Comparison of ENCODE assay signal across 10 cellular contexts in the genomic region with DNA sequence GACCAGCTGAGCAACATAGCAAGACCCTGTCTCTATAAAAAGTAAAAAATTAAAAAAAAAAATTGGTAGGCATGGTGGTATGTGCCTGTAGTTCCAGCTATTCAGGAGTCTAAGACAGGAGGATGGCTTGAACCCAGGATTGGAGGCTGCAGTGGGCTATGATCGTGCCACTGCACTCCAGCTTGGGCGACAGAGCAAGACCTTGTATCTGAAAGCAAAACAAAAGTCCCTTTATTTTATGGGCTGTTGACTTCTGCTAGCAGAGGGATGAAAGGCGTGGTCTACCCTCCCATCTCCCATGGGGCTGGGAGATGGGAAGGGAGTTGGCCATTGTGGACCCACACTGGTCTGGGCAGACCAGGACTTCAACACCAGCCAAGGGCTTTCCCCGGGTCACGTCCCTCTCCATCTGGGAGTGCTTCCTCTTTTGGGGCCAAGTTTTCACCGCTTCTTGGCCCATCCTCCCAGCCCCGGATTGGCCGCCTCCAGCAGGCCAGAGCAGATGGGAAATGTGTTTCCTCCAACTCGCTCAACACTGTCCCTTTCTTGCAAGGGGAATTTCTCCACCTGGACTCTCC. TPM values are rescaled to one million over a fixed set of nuclear protein-coding genes. Genes with fewer than 3 reads are reported as not detected.
DNase-seq lines count a peak whose midpoint lies in the region; ATAC-seq and TF ChIP-seq lines count a peak whose summit lies in the region.
"Had no signal": no experiment of that assay in that cellular context is flagged by ENCODE, and none has a peak within 500 bp of the region (broad histone marks: within the 10 kb centered on the region; RNA-seq: fewer than 3 reads in every experiment).

No MANE protein-coding gene starts in this region.

- H3K27me3 ChIP-seq in spleen (replicated peaks in 1 of 7) = peaks cover 0 to 33% (median 7%) of the 10 kb centered on the region in 7 donors

- DNase-seq in NOMO-1 treated with dmso at 0.1 percent for 144 hours (lab: John Stamatoyannopoulos, UW; ENCODE audit: unreplicated experiment) = peak; percentile 75
- peak; percentile 85 for DNase-seq in globus pallidus (ENCODE audit: low spot score)
- DNase-seq in spleen = peak; percentile 77
- DNase-seq in NCI-H1694 treated with DMSO at 0.1 percent for 48 hours (lab: John Stamatoyannopoulos, UW) = no peak
- no peak for DNase-seq in activated T-cell treated with anti-CD3 and anti-CD28 coated beads, Interleukin-2, amount 50 U/mL, for 1 hour

- peaks cover 6 to 72% (median 50%) of the 10 kb centered on the region in 6 donors for H3K4me1 ChIP-seq in spleen

- TF ChIP-seq CTCF in spleen (IDR thresholded peaks at IDR 0.05 in 8 of 11, conservative IDR thresholded peaks at IDR 0.05 in 3 of 11) = no peak

- no peak overlapping the region for H3K4me3 ChIP-seq in spleen
- H3K4me3 ChIP-seq: skin epidermis had no signal

- no peaks in the 10 kb centered on the region for H3K36me3 ChIP-seq in spleen

- WGBS in spleen, 5 donors = 27 to 51% (median 33%) methylated on average over 8 to 9 of the region's 9 CpGs

- TF ChIP-seq POLR2A in GM18526 (IDR thresholded peaks at IDR 0.05; ENCODE audit: extremely low read depth, insufficient read length) (peak; percentile 39), spleen (IDR thresholded peaks at IDR 0.05) (no peak)

- intact Hi-C loops in spleen (cut with DNase I; ENCODE audit: low total_unique reads) = no loop called here

- H3K9me3 ChIP-seq in spleen = no peaks in the 10 kb centered on the region

- H3K27ac ChIP-seq in spleen = peak overlapping the region in 5 of 8 donors; percentile 7 to 75 (median 60)

- ATAC-seq in GM21423 (IDR thresholded peaks at IDR 0.05; ENCODE audit: unreplicated experiment) (no peak), GM19351 (IDR thresholded peaks at IDR 0.05; ENCODE audit: unreplicated experiment) (no peak)
- ATAC-seq: SK-N-SH treated with all-trans-retinoic acid at 6 μM for 48 hours had no signal

RNA-seq across cellular contexts. Expression of a gene that starts 2.2 kb away (rescaled TPM):
- total RNA-seq in spleen = 1 to 10 TPM in 6 of 7 donors, under 1 TPM in 1; 0.72 to 4.1 (median 3.3) TPM
- 1 to 10 TPM; 1.5 to 3.1 (median 2.7) TPM for polyA plus RNA-seq in spleen

RNA-seq across cellular contexts. Expression of a gene that starts 26.5 kb away (rescaled TPM):
- total RNA-seq in spleen = 10 to 100 TPM; 11.4 to 23.8 (median 20.7) TPM
- 1 to 10 TPM; 1.7 to 7.2 (median 2.0) TPM for polyA plus RNA-seq in spleen

RNA-seq across cellular contexts. Expression of a gene that starts 47.0 kb away (rescaled TPM):
- 10 to 100 TPM; 39.3 to 70.9 (median 58.5) TPM for total RNA-seq in spleen
- 10 to 100 TPM; 36.8 to 67.1 (median 65.1) TPM for polyA plus RNA-seq in spleen

Comparison
In these comparisons a context has a peak if more than half of its experiments do, and no peak if none do; other contexts are left out.
1. DNase-seq: peak in NOMO-1 treated with dmso at 0.1 percent for 144 hours (single experiment), globus pallidus (single experiment) and spleen (single experiment); none in NCI-H1694 treated with DMSO at 0.1 percent for 48 hours (single experiment) and activated T-cell treated with anti-CD3 and anti-CD28 coated beads, Interleukin-2, amount 50 U/mL, for 1 hour (single experiment).